In the genomic region with DNA sequence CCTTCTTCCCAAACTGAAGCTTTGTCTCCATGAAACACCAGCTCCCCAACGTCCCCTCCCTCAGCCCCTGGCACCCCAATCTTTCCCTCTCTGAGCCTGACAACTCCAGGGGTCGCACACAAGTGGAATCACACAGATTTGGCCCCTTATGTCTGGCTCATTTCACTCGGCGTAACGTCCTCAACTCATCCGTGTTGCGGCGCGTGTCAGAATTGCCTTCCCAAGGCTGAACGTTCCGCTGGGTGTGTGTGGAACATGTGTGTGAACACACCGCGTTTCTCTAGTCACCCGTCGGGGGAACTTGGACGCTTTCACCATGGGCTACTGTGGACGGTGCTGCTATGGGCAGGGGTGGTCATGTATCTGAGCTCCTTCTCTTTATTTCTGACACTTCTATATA, we compare ENCODE assay signal across 18 cellular contexts. TPM values are rescaled to one million over a fixed set of nuclear protein-coding genes. Genes with fewer than 3 reads are reported as not detected.
DNase-seq lines count a peak whose midpoint lies in the region; ATAC-seq and TF ChIP-seq lines count a peak whose summit lies in the region.
"Had no signal": no experiment of that assay in that cellular context is flagged by ENCODE, and none has a peak within 500 bp of the region (broad histone marks: within the 10 kb centered on the region; RNA-seq: fewer than 3 reads in every experiment).

No MANE protein-coding gene starts in this region.

- POLR2A ChIA-PET in WTC11 (lab: Charles Lee): no interaction called here

- peaks cover 10% of the 10 kb centered on the region for H3K27me3 Mint-ChIP-seq in CD4-positive, CD25-positive, alpha-beta regulatory T cell
- H3K27me3 Mint-ChIP-seq in WTC11 (ENCODE audit: low read depth) (no peaks in the 10 kb centered on the region), mesothelial cell of epicardium (ENCODE audit: low read depth) (no peaks in the 10 kb centered on the region)

- TF ChIP-seq CTCF in 22Rv1 (IDR thresholded peaks at IDR 0.05) (no peak), WTC11 (IDR thresholded peaks at IDR 0.05) (no peak), mesothelial cell of epicardium (IDR thresholded peaks at IDR 0.05; ENCODE audit: unreplicated experiment) (no peak), colonic mucosa (IDR thresholded peaks at IDR 0.05) (no peak)

- peaks cover 15% of the 10 kb centered on the region for H3K4me1 ChIP-seq in CD4-positive, CD25-positive, alpha-beta regulatory T cell (ENCODE audit: control insufficient read depth, insufficient read depth, low read length, poor library complexity, severe bottlenecking)
- peaks cover 48% of the 10 kb centered on the region for H3K4me1 ChIP-seq in colonic mucosa

- intact Hi-C loops in colonic mucosa (cut with DNase I): loop anchor here (5.0 kb wide), 1 partner anchor 248 kb away; no protein-coding TSS in a partner anchor

- H3K27me3 ChIP-seq in CD4-positive, CD25-positive, alpha-beta regulatory T cell (ENCODE audit: control insufficient read depth, insufficient read depth, low read length): no peaks in the 10 kb centered on the region
- no peaks in the 10 kb centered on the region for H3K27me3 ChIP-seq in colonic mucosa
- H3K27me3 ChIP-seq: ascending aorta had no signal

- H3K4me3 Mint-ChIP-seq in CD4-positive, CD25-positive, alpha-beta regulatory T cell: peak overlapping the region in 3 of 4 donors; percentile 18 to 81 (median 23)
- 0 out of 2 replicates have a peak overlapping the region, but pooled peaks have one; percentile 23 for H3K4me3 Mint-ChIP-seq in WTC11
- H3K4me3 Mint-ChIP-seq in mesothelial cell of epicardium: peak overlapping the region; percentile 47

- no peaks in the 10 kb centered on the region for H3K36me3 ChIP-seq in CD4-positive, CD25-positive, alpha-beta regulatory T cell (ENCODE audit: control insufficient read depth, insufficient read depth, low read length)
- no peaks in the 10 kb centered on the region for H3K36me3 ChIP-seq in colonic mucosa
- H3K36me3 ChIP-seq: ascending aorta had no signal

- no peaks in the 10 kb centered on the region for H3K9me3 Mint-ChIP-seq in CD4-positive, CD25-positive, alpha-beta regulatory T cell
- H3K9me3 Mint-ChIP-seq in WTC11 (no peaks in the 10 kb centered on the region), mesothelial cell of epicardium (no peaks in the 10 kb centered on the region)

- H3K4me3 ChIP-seq in CD4-positive, CD25-positive, alpha-beta regulatory T cell (ENCODE audit: low read depth, low read length): no peak overlapping the region
- no peak overlapping the region for H3K4me3 ChIP-seq in colonic mucosa

- no peak for ATAC-seq in CD4-positive, CD25-positive, alpha-beta regulatory T cell (ENCODE audit: low read depth in 2 of 2)
- ATAC-seq in WTC11: no peak
- no peak for ATAC-seq in SK-N-SH treated with all-trans-retinoic acid at 6 μM for 48 hours

- H3K36me3 Mint-ChIP-seq in CD4-positive, CD25-positive, alpha-beta regulatory T cell: no peaks in the 10 kb centered on the region
- H3K36me3 Mint-ChIP-seq in WTC11: no peaks in the 10 kb centered on the region
- H3K36me3 Mint-ChIP-seq in mesothelial cell of epicardium: no peaks in the 10 kb centered on the region

- H3K9ac ChIP-seq in colonic mucosa (ENCODE audit: low read depth in 2 of 2, low read length in 2 of 2): no peak overlapping the region

- peaks cover 0 to 43% (median 9%) of the 10 kb centered on the region in 4 donors for H3K4me1 Mint-ChIP-seq in CD4-positive, CD25-positive, alpha-beta regulatory T cell
- H3K4me1 Mint-ChIP-seq in WTC11: peaks cover 58% of the 10 kb centered on the region
- peaks cover 64% of the 10 kb centered on the region for H3K4me1 Mint-ChIP-seq in mesothelial cell of epicardium

- no peak for DNase-seq in CD4-positive, CD25-positive, alpha-beta regulatory T cell
- DNase-seq in WTC11 (ENCODE audit: low spot score): no peak
- DNase-seq in mesothelial cell of epicardium (ENCODE audit: low spot score in 2 of 2, unreplicated experiment in 2 of 2): no peak
- no peak for DNase-seq in colonic mucosa
- DNase-seq in activated gamma-delta T cell treated with Interleukin-2 at 50 U/mL for 16 hours: no peak
- no peak for DNase-seq in effector CD4-positive, alpha-beta T cell
- DNase-seq: activated CD4-positive, alpha-beta T cell treated with anti-CD3 and anti-CD28 coated beads for 48 hours; AML-193; cortex of kidney; DMS79 treated with DMSO at 0.1 percent for 48 hours; erythroblast; KG1; NCI-H1105 treated with DMSO at 0.1 percent for 48 hours; NCI-H82 had no signal

- H3K27ac Mint-ChIP-seq in CD4-positive, CD25-positive, alpha-beta regulatory T cell: no peak overlapping the region
- H3K27ac Mint-ChIP-seq in WTC11 (peak overlapping the region; percentile 79; the same call in 1 of the 2 replicates), mesothelial cell of epicardium (peak overlapping the region; percentile 17)

- peak overlapping the region; percentile 97 for H3K27ac ChIP-seq in 22Rv1
- no peak overlapping the region for H3K27ac ChIP-seq in CD4-positive, CD25-positive, alpha-beta regulatory T cell (ENCODE audit: insufficient read depth, low read length, poor library complexity, severe bottlenecking)
- no peak overlapping the region for H3K27ac ChIP-seq in colonic mucosa
- H3K27ac ChIP-seq: ascending aorta, HL-60 had no signal

- CTCF ChIA-PET in WTC11 (lab: Charles Lee): interaction anchor here (0.7 to 5.3 kb wide), 4 partner anchors 14 to 178 kb away, joined by 3 to 42 read pairs (median 6); no protein-coding TSS in a partner anchor

- H3K9me3 ChIP-seq in CD4-positive, CD25-positive, alpha-beta regulatory T cell (ENCODE audit: control insufficient read depth in 2 of 2, low read length in 2 of 2): no peaks in the 10 kb centered on the region
- no peaks in the 10 kb centered on the region for H3K9me3 ChIP-seq in colonic mucosa
- H3K9me3 ChIP-seq: ascending aorta had no signal

TF ChIP-seq in WTC11, 78 proteins besides CTCF, POLR2A, EP300 and RAD21 (continues in another document):
- TF ChIP-seq ZNF138 (CRISPR knock-in tag; conservative IDR thresholded peaks at IDR 0.05): no peak
- no peak for TF ChIP-seq NR2C2 (CRISPR knock-in tag; IDR thresholded peaks at IDR 0.05)
- TF ChIP-seq IRF1 (CRISPR knock-in tag; IDR thresholded peaks at IDR 0.05): no peak
- no peak for TF ChIP-seq TCF7 (CRISPR knock-in tag; IDR thresholded peaks at IDR 0.05; ENCODE audit: low read depth)
- TF ChIP-seq NR3C1 (CRISPR knock-in tag; conservative IDR thresholded peaks at IDR 0.05; ENCODE audit: low read depth): no peak
- no peak for TF ChIP-seq HMGA2 (CRISPR knock-in tag; IDR thresholded peaks at IDR 0.05)

TF ChIP-seq in SK-N-SH treated with all-trans-retinoic acid at 6 μM for 48 hours, 23 proteins besides CTCF, POLR2A, EP300 and RAD21 (continues in another document):
- TF ChIP-seq CSDC2 (CRISPR knock-in tag; IDR thresholded peaks at IDR 0.05) (no peak), ZNF565 (CRISPR knock-in tag; conservative IDR thresholded peaks at IDR 0.05; ENCODE audit: low read depth) (no peak), SNAI2 (CRISPR knock-in tag; IDR thresholded peaks at IDR 0.05) (no peak), GLIS3 (CRISPR knock-in tag; IDR thresholded peaks at IDR 0.05) (no peak), ZC3H10 (CRISPR knock-in tag; IDR thresholded peaks at IDR 0.05) (no peak)
- TF ChIP-seq, protein P1, sequence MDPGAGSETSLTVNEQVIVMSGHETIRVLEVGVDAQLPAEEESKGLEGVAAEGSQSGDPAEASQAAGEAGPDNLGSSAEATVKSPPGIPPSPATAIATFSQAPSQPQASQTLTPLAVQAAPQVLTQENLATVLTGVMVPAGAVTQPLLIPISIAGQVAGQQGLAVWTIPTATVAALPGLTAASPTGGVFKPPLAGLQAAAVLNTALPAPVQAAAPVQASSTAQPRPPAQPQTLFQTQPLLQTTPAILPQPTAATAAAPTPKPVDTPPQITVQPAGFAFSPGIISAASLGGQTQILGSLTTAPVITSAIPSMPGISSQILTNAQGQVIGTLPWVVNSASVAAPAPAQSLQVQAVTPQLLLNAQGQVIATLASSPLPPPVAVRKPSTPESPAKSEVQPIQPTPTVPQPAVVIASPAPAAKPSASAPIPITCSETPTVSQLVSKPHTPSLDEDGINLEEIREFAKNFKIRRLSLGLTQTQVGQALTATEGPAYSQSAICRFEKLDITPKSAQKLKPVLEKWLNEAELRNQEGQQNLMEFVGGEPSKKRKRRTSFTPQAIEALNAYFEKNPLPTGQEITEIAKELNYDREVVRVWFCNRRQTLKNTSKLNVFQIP (CRISPR knock-in tag; IDR thresholded peaks at IDR 0.05; ENCODE audit: borderline replicate concordance, low read depth): no peak
- TF ChIP-seq, protein P2, sequence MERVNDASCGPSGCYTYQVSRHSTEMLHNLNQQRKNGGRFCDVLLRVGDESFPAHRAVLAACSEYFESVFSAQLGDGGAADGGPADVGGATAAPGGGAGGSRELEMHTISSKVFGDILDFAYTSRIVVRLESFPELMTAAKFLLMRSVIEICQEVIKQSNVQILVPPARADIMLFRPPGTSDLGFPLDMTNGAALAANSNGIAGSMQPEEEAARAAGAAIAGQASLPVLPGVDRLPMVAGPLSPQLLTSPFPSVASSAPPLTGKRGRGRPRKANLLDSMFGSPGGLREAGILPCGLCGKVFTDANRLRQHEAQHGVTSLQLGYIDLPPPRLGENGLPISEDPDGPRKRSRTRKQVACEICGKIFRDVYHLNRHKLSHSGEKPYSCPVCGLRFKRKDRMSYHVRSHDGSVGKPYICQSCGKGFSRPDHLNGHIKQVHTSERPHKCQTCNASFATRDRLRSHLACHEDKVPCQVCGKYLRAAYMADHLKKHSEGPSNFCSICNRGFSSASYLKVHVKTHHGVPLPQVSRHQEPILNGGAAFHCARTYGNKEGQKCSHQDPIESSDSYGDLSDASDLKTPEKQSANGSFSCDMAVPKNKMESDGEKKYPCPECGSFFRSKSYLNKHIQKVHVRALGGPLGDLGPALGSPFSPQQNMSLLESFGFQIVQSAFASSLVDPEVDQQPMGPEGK (CRISPR knock-in tag; IDR thresholded peaks at IDR 0.05; ENCODE audit: borderline replicate concordance): no peak

RNA-seq across cellular contexts. Expression of gene TBC1D16, which starts 45.0 kb away (rescaled TPM):
- total RNA-seq in CD4-positive, CD25-positive, alpha-beta regulatory T cell: 0.72 TPM
- under 1 TPM; 0.06 to 0.27 (median 0.12) TPM for polyA plus RNA-seq in CD4-positive, CD25-positive, alpha-beta regulatory T cell
- 89.8 to 96.1 TPM (median 90.4 TPM) in 3 replicates for total RNA-seq in WTC11 (2021)
- 69.8 to 76.0 TPM (median 73.2 TPM) in 3 replicates for total RNA-seq in mesothelial cell of epicardium
- total RNA-seq in colonic mucosa: 10 to 100 TPM; 14.4 to 19.8 TPM

RNA-seq across cellular contexts. Expression of gene CCDC40, which starts 45.7 kb away (rescaled TPM):
- total RNA-seq in CD4-positive, CD25-positive, alpha-beta regulatory T cell: 0.32 TPM
- polyA plus RNA-seq in CD4-positive, CD25-positive, alpha-beta regulatory T cell: not detected
- total RNA-seq in WTC11 (2021) (15.1 to 16.3 TPM (median 15.2 TPM) in 3 replicates), mesothelial cell of epicardium (20.6 to 25.9 TPM (median 23.5 TPM) in 3 replicates), colonic mucosa (1 to 10 TPM; 1.2 to 3.6 TPM)

Comparison
In these comparisons a context has a peak if more than half of its experiments do, and no peak if none do; other contexts are left out.
1. H3K27ac Mint-ChIP-seq: peak in WTC11 (single experiment) and mesothelial cell of epicardium (single experiment); none in CD4-positive, CD25-positive, alpha-beta regulatory T cell (0 of 3).
2. Peak in every context shown above with its lines, with median percentiles within 50 percentile points of each other: H3K4me3 Mint-ChIP-seq.